ENCODE assay signal across 8 cellular contexts in the genomic region with DNA sequence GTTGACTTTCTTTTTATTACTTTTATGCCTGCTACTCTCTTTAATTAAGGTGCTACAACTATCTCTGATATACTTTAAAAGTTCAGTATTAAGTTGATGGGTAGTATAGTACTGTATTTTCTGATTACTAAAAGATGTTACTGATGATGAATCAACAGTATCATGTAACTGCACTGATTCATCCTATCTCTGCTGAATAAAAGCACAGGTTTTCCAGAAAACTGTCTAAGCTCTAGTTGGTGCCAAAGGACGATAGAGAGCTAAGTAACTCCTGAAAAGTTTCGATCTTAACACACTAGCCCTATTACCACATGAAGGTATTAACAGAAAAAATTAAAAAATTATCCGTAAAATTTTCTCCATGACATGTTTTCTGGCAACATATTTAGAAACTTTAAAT. TPM values are rescaled to one million over a fixed set of nuclear protein-coding genes. Genes with fewer than 3 reads are reported as not detected.
DNase-seq lines count a peak whose midpoint lies in the region; ATAC-seq and TF ChIP-seq lines count a peak whose summit lies in the region.

No MANE protein-coding gene starts in this region.

- H3K4me1 ChIP-seq in BLaER1 (peaks cover 61% of the 10 kb centered on the region), adipocyte (ENCODE audit: control insufficient read depth, insufficient read depth, low read length) (peaks cover 39% of the 10 kb centered on the region)

- H3K27me3 ChIP-seq in BLaER1 (no peaks in the 10 kb centered on the region), adipocyte (replicated peaks; ENCODE audit: control insufficient read depth, insufficient read depth, low read length) (no peaks in the 10 kb centered on the region)

- H3K27me3 Mint-ChIP-seq in mesothelial cell of epicardium (ENCODE audit: low read depth), result no peaks in the 10 kb centered on the region

- TF ChIP-seq CTCF in HFF-Myc (IDR thresholded peaks at IDR 0.05; ENCODE audit: low read depth, low read length, missing control alignments), result no peak
- TF ChIP-seq CTCF in mesothelial cell of epicardium (IDR thresholded peaks at IDR 0.05; ENCODE audit: unreplicated experiment), result no peak

- H3K4me3 Mint-ChIP-seq in mesothelial cell of epicardium, result peak overlapping the region; percentile 79

- no peak overlapping the region for H3K27ac Mint-ChIP-seq in mesothelial cell of epicardium

- H3K36me3 Mint-ChIP-seq in mesothelial cell of epicardium, result peaks cover 11% of the 10 kb centered on the region

- H3K4me2 ChIP-seq in BLaER1, result peak overlapping the region; percentile 87

- peaks cover 51% of the 10 kb centered on the region for H3K4me1 Mint-ChIP-seq in mesothelial cell of epicardium

- peaks cover 64% of the 10 kb centered on the region for H4K20me1 ChIP-seq in BLaER1

- peak overlapping the region; percentile 97; the same call in 1 of the 2 replicates for H3K27ac ChIP-seq in BLaER1

- no peak for DNase-seq in HFF-Myc (ENCODE audit: extremely low read depth, low read depth)
- DNase-seq in adipocyte (ENCODE audit: low read depth), result peak; percentile 56
- no peak for DNase-seq in mesothelial cell of epicardium (ENCODE audit: low spot score in 2 of 2, unreplicated experiment in 2 of 2)
- DNase-seq in stimulated activated naive CD4-positive, alpha-beta T cell (lab: John Stamatoyannopoulos, UW), result no peak
- no peak for DNase-seq in middle frontal gyrus (ENCODE audit: extremely low spot score, low spot score)
- DNase-seq in NK-92 treated with Interleukin-12 subunit alpha and Interleukin-12 subunit beta, amount 100 ng/mL, for 24 hours (lab: John Stamatoyannopoulos, UW), result no peak

- peaks cover 36% of the 10 kb centered on the region for H3K36me3 ChIP-seq in BLaER1
- H3K36me3 ChIP-seq in adipocyte (ENCODE audit: control insufficient read depth, insufficient read depth, low read length, severe bottlenecking), result peaks cover 18% of the 10 kb centered on the region

- H3K9me3 ChIP-seq in BLaER1, result no peaks in the 10 kb centered on the region
- H3K9me3 ChIP-seq in adipocyte (ENCODE audit: control insufficient read depth, low read length), result no peaks in the 10 kb centered on the region

- H3K4me3 ChIP-seq in BLaER1, result peak overlapping the region; percentile 93; the same call in 1 of the 2 replicates
- peak overlapping the region; percentile 81; the same call in 1 of the 2 replicates for H3K4me3 ChIP-seq in HFF-Myc (replicated peaks; ENCODE audit: low read depth, low read length)
- H3K4me3 ChIP-seq in adipocyte (ENCODE audit: low read length), result peak overlapping the region; percentile 89

- ATAC-seq in HG02571 (IDR thresholded peaks at IDR 0.05; ENCODE audit: unreplicated experiment), result no peak

- H3K9me3 Mint-ChIP-seq in mesothelial cell of epicardium, result no peaks in the 10 kb centered on the region

- H3K9ac ChIP-seq in BLaER1, result peak overlapping the region; percentile 98
- peak overlapping the region; percentile 97 for H3K9ac ChIP-seq in adipocyte (ENCODE audit: low read length)

RNA-seq across cellular contexts. Expression of gene SCAF11, which starts 2.1 kb away (rescaled TPM):
- total RNA-seq in mesothelial cell of epicardium, result 112 to 122 TPM (median 119 TPM) in 3 replicates
